ENCODE assay signal across 1 cellular context in genomic region chr19:46890423-46891170, GRCh38.
TF ChIP-seq lines count a peak whose summit lies in the region.

No MANE protein-coding gene starts in this region.

TF ChIP-seq in HepG2, 621 proteins besides CTCF, POLR2A, EP300 and RAD21 (continued from another document and continues in another):
- TF ChIP-seq IKZF5 (CRISPR knock-in tag; IDR thresholded peaks at IDR 0.05) (peak; percentile 81), ZNF607 (CRISPR knock-in tag; IDR thresholded peaks at IDR 0.05; ENCODE audit: borderline replicate concordance) (peak; percentile 58; the same call in 1 of the 2 replicates), ZSCAN29 (CRISPR knock-in tag; conservative IDR thresholded peaks at IDR 0.05) (peak; percentile 81; the same call in 1 of the 2 replicates), CENPBD1 (CRISPR knock-in tag; IDR thresholded peaks at IDR 0.05; ENCODE audit: borderline replicate concordance, low read depth) (no peak), ZNF138 (CRISPR knock-in tag; IDR thresholded peaks at IDR 0.05; ENCODE audit: low read depth) (no peak), IKZF4 (CRISPR knock-in tag; IDR thresholded peaks at IDR 0.05; ENCODE audit: borderline replicate concordance, low read depth, not compliant biosample characterization) (no peak), HNRNPH1 (optimal IDR thresholded peaks at IDR 0.05; ENCODE audit: low read depth, low read length) (no peak), MXD3 (CRISPR knock-in tag; IDR thresholded peaks at IDR 0.05) (no peak), ZNF790 (CRISPR knock-in tag; IDR thresholded peaks at IDR 0.05; ENCODE audit: borderline replicate concordance) (no peak), SOX6 (IDR thresholded peaks at IDR 0.05) (no peak), SOX6 (CRISPR knock-in tag; IDR thresholded peaks at IDR 0.05) (peak; percentile 82), BHLHE40 (IDR thresholded peaks at IDR 0.05; ENCODE audit: low read length) (no peak), CHD4 (IDR thresholded peaks at IDR 0.05; ENCODE audit: borderline replicate concordance, low read length) (no peak), AFF4 (CRISPR knock-in tag; IDR thresholded peaks at IDR 0.05) (no peak), ZNF562 (CRISPR knock-in tag; IDR thresholded peaks at IDR 0.05; ENCODE audit: borderline replicate concordance) (no peak), ZBTB26 (CRISPR knock-in tag; IDR thresholded peaks at IDR 0.05; ENCODE audit: borderline replicate concordance) (no peak), MAZ (IDR thresholded peaks at IDR 0.05; ENCODE audit: borderline replicate concordance, low read depth, low read length) (no peak), MAZ (CRISPR knock-in tag; IDR thresholded peaks at IDR 0.05; ENCODE audit: low read depth) (no peak), ZNF512 (CRISPR knock-in tag; IDR thresholded peaks at IDR 0.05) (no peak), KIAA2018 (CRISPR knock-in tag; IDR thresholded peaks at IDR 0.05; ENCODE audit: borderline replicate concordance) (no peak), ZNF609 (CRISPR knock-in tag; IDR thresholded peaks at IDR 0.05; ENCODE audit: borderline replicate concordance) (peak; percentile 80; the same call in 1 of the 2 replicates), ZNF672 (CRISPR knock-in tag; IDR thresholded peaks at IDR 0.05) (no peak), ZNF274 (CRISPR knock-in tag; IDR thresholded peaks at IDR 0.05) (no peak), ZNF775 (CRISPR knock-in tag; IDR thresholded peaks at IDR 0.05; ENCODE audit: borderline replicate concordance) (no peak), MLXIP (CRISPR knock-in tag; IDR thresholded peaks at IDR 0.05; ENCODE audit: borderline replicate concordance) (no peak)
